ENCODE assay signal across 16 cellular contexts in the genomic region with DNA sequence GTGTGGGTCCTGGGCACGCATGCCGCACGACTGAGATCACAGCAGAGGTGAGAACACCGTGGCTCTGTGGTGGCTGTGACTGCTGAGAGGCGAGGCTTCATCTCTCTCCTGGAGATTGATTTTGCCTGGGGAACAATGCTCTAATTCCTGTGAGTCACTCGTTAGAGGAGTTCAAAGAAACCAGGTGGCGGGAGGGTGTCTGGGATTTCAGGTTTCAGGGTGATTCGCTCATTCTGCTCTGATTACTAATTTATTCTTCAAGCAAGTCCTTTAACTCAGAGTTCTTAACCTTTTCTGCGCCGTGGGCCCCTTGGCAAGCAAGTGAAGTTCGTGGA. TPM values are rescaled to one million over a fixed set of nuclear protein-coding genes. Genes with fewer than 3 reads are reported as not detected.
DNase-seq lines count a peak whose midpoint lies in the region; ATAC-seq, FAIRE-seq and TF ChIP-seq lines count a peak whose summit lies in the region.
"Had no signal": no experiment of that assay in that cellular context is flagged by ENCODE, and none has a peak within 500 bp of the region (broad histone marks: within the 10 kb centered on the region; RNA-seq: fewer than 3 reads in every experiment).

No MANE protein-coding gene starts in this region.

- intact Hi-C loops in MCF 10A (cut with micrococcal nuclease): loop anchor here (10.0 kb wide), 1 partner anchor 57 kb away; the partner anchor contains the start of gene GLI2
- intact Hi-C loops in breast epithelium (cut with DNase I; ENCODE audit: low total_unique reads): no loop called here
- intact Hi-C loops in ascending aorta (cut with DNase I): no loop called here

- H3K27me3 ChIP-seq in breast epithelium (no peaks in the 10 kb centered on the region), ascending aorta (no peaks in the 10 kb centered on the region)
- H3K27me3 ChIP-seq: tibial artery had no signal

- H3K4me1 ChIP-seq in breast epithelium (no peaks in the 10 kb centered on the region), ascending aorta (no peaks in the 10 kb centered on the region)
- H3K4me1 ChIP-seq: tibial artery had no signal

- FAIRE-seq in urothelium cell line (lab: Jason Lieb, UNC): no peak

- no peaks in the 10 kb centered on the region for H3K36me3 Mint-ChIP-seq in MCF 10A (ENCODE audit: insufficient read depth, unreplicated experiment)
- H3K36me3 Mint-ChIP-seq in activated T-helper 17 cell treated with anti-CD3 and anti-CD28 coated beads, Interleukin-2, amount 50 U/mL, for 72 hours (ENCODE audit: low read depth): no peaks in the 10 kb centered on the region

- no peaks in the 10 kb centered on the region for H3K27me3 Mint-ChIP-seq in MCF 10A (ENCODE audit: insufficient read depth, unreplicated experiment)
- no peaks in the 10 kb centered on the region for H3K27me3 Mint-ChIP-seq in activated T-helper 17 cell treated with anti-CD3 and anti-CD28 coated beads, Interleukin-2, amount 50 U/mL, for 72 hours

- H3K9me3 ChIP-seq in breast epithelium (no peaks in the 10 kb centered on the region), ascending aorta (no peaks in the 10 kb centered on the region)
- H3K9me3 ChIP-seq: Caco-2, tibial artery had no signal

- no peak overlapping the region for H3K27ac Mint-ChIP-seq in MCF 10A (ENCODE audit: low read depth, unreplicated experiment)
- no peak overlapping the region for H3K27ac Mint-ChIP-seq in activated T-helper 17 cell treated with anti-CD3 and anti-CD28 coated beads, Interleukin-2, amount 50 U/mL, for 72 hours

- no peaks in the 10 kb centered on the region for H3K9me3 Mint-ChIP-seq in MCF 10A (ENCODE audit: unreplicated experiment)
- no peaks in the 10 kb centered on the region for H3K9me3 Mint-ChIP-seq in activated T-helper 17 cell treated with anti-CD3 and anti-CD28 coated beads, Interleukin-2, amount 50 U/mL, for 72 hours

- H3K4me1 Mint-ChIP-seq in MCF 10A (ENCODE audit: insufficient read depth, unreplicated experiment): peaks cover 31% of the 10 kb centered on the region
- no peaks in the 10 kb centered on the region for H3K4me1 Mint-ChIP-seq in activated T-helper 17 cell treated with anti-CD3 and anti-CD28 coated beads, Interleukin-2, amount 50 U/mL, for 72 hours

- TF ChIP-seq CTCF in MCF 10A (IDR thresholded peaks at IDR 0.05; ENCODE audit: unreplicated experiment) (no peak), breast epithelium (IDR thresholded peaks at IDR 0.05) (no peak), ascending aorta (IDR thresholded peaks at IDR 0.05) (no peak)

- H3K4me3 ChIP-seq in breast epithelium (no peak overlapping the region), ascending aorta (no peak overlapping the region)
- H3K4me3 ChIP-seq: SK-N-MC, tibial artery had no signal

- DNase-seq in MCF 10A (ENCODE audit: unreplicated experiment) (peak; percentile 56), breast epithelium (ENCODE audit: low spot score in 2 of 2) (no peak), SW480 (ENCODE audit: low spot score) (peak; percentile 86), iris pigment epithelial cell (ENCODE audit: low read depth) (peak; percentile 33), urothelium cell line (ENCODE audit: low spot score) (peak; percentile 86), ascending aorta (ENCODE audit: low spot score in 2 of 2) (no peak), retina (no peak)
- DNase-seq: activated gamma-delta T cell; Caco-2; MV-4-11; stimulated activated CD4-positive, alpha-beta T cell treated with anti-CD3 and anti-CD28 coated beads, Interleukin-4, amount 100 ng/mL, for 4 hours; tibial artery had no signal

- H3K4me3 Mint-ChIP-seq in MCF 10A (ENCODE audit: unreplicated experiment): no peak overlapping the region
- no peak overlapping the region for H3K4me3 Mint-ChIP-seq in activated T-helper 17 cell treated with anti-CD3 and anti-CD28 coated beads, Interleukin-2, amount 50 U/mL, for 72 hours

- H3K27ac ChIP-seq in breast epithelium: no peak overlapping the region
- H3K27ac ChIP-seq in ascending aorta: no peak overlapping the region
- H3K27ac ChIP-seq: SK-N-MC, tibial artery, VCaP had no signal

- POLR2A ChIA-PET in MCF 10A (lab: Yijun Ruan, JAX): no interaction called here

- ATAC-seq in activated T-helper 17 cell treated with anti-CD3 and anti-CD28 coated beads, Interleukin-2, amount 50 U/mL, for 72 hours (replicated peaks): no peak

- CTCF ChIA-PET in MCF 10A (lab: Yijun Ruan, JAX): no interaction called here

- no TSS peak for BruUV-seq in MCF 10A (replicated peaks; lab: Mats Ljungman, UMichigan)

- H3K36me3 ChIP-seq in breast epithelium: no peaks in the 10 kb centered on the region
- H3K36me3 ChIP-seq in ascending aorta: no peaks in the 10 kb centered on the region
- H3K36me3 ChIP-seq: tibial artery had no signal

- TF ChIP-seq POLR2A in breast epithelium (IDR thresholded peaks at IDR 0.05): no peak

RNA-seq across cellular contexts. Expression of gene GLI2, which starts 56.3 kb away (rescaled TPM):
- total RNA-seq in MCF 10A (2022) (0.61 and 0.74 TPM in 2 replicates), breast epithelium (1 to 10 TPM in 2 of 3 donors, under 1 TPM in 1; 0.96 to 3.6 (median 1.0) TPM), ascending aorta (23.1 TPM)
- not detected for total RNA-seq in activated T-helper 17 cell treated with anti-CD3 and anti-CD28 coated beads, Interleukin-2, amount 50 U/mL, for 72 hours
- total RNA-seq: activated CD8-positive, alpha-beta memory T cell treated with anti-CD3 and anti-CD28 coated beads for 36 hours had no signal

Comparison
In these comparisons a context has a peak if more than half of its experiments do, and no peak if none do; other contexts are left out.
1. DNase-seq: peak in MCF 10A (single experiment), SW480 (single experiment), iris pigment epithelial cell (single experiment) and urothelium cell line (single experiment); none in breast epithelium (0 of 2), ascending aorta (0 of 2) and retina (single experiment).